ENCODE assay signal across 8 cellular contexts in the genomic region with DNA sequence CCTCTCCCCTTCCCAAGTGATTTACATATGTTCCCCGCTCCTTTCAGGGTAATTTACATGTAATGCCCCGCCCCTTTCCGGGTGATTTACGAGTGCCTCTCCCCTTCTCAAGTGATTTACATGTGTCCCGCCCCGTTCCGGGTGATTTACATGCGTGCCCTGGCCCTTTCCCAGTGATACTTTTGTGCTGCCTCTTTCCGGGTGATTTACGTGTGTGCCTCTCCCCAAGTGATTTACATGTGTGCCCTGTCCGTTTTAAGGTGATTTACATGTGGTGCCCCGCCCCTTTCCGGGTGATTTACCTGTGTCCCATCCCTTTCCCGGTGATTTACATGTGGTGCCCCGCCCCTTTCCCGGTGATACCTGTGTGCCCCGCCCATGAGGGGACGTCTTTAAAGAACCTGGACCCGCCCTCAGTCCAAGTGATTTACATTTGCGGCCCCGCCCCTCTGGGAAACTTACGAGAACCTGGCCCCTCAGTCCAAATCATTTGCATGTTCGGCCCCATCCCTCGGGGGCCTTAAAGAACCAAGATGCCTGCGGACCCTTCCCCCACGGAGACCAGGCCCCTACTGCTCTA. TPM values are rescaled to one million over a fixed set of nuclear protein-coding genes. Genes with fewer than 3 reads are reported as not detected.
DNase-seq lines count a peak whose midpoint lies in the region; TF ChIP-seq lines count a peak whose summit lies in the region.

No MANE protein-coding gene starts in this region.

- H3K9me3 ChIP-seq in H9 (ENCODE audit: control insufficient read depth, low read depth, low read length): no peaks in the 10 kb centered on the region
- H3K9me3 ChIP-seq in transverse colon: no peaks in the 10 kb centered on the region

- H3K4me1 Mint-ChIP-seq in H9 (peaks cover 7% of the 10 kb centered on the region in 2 experiments; a peak in 3 of 4 replicates), glutamatergic neuron (ENCODE audit: low read depth, unreplicated experiment) (peaks cover 3% of the 10 kb centered on the region), osteocyte (ENCODE audit: unreplicated experiment) (peaks cover 31% of the 10 kb centered on the region)
- H3K4me1 Mint-ChIP-seq in activated naive CD4-positive, alpha-beta T cell treated with anti-CD3 and anti-CD28 coated beads, Interleukin-2, amount 50 U/mL, for 24 hours: peaks cover 18% of the 10 kb centered on the region

- H3K9me3 Mint-ChIP-seq in H9 (0 out of 5 replicates have a peak, but pooled peaks cover 0 to 3% of the 10 kb centered on the region in 2 experiments), glutamatergic neuron (ENCODE audit: unreplicated experiment) (peaks cover 16% of the 10 kb centered on the region), osteocyte (ENCODE audit: unreplicated experiment) (no peaks in the 10 kb centered on the region)
- H3K9me3 Mint-ChIP-seq in activated naive CD4-positive, alpha-beta T cell treated with anti-CD3 and anti-CD28 coated beads, Interleukin-2, amount 50 U/mL, for 24 hours: no peaks in the 10 kb centered on the region

- H3K23me2 ChIP-seq in H9 (ENCODE audit: insufficient read length, low read depth, low read length, poor library complexity, severe bottlenecking): peaks cover 11% of the 10 kb centered on the region

- peak overlapping the region; percentile 26 to 72 (median 64) for H3K4me3 ChIP-seq in transverse colon

- intact Hi-C loops in transverse colon (cut with DNase I; ENCODE audit: low total_unique reads): no loop called here

- H3K36me3 ChIP-seq in transverse colon: peaks cover 0 to 17% (median 3%) of the 10 kb centered on the region in 4 donors

- no peaks in the 10 kb centered on the region for H4K20me1 ChIP-seq in H9 (ENCODE audit: control insufficient read depth, insufficient read depth, insufficient read length)

- no peak overlapping the region for H4K8ac ChIP-seq in H9 (replicated peaks; ENCODE audit: insufficient read length, low read depth, low read length)

- peak overlapping the region; percentile 90 for H3K18ac ChIP-seq in H9 (ENCODE audit: insufficient read length, low read depth, low read length)

- no peak overlapping the region for H2BK12ac ChIP-seq in H9 (ENCODE audit: insufficient read length, low read depth, low read length)

- peak overlapping the region; percentile 75 to 84 for H3K4me3 Mint-ChIP-seq in H9
- H3K4me3 Mint-ChIP-seq in activated naive CD4-positive, alpha-beta T cell treated with anti-CD3 and anti-CD28 coated beads, Interleukin-2, amount 50 U/mL, for 24 hours: peak overlapping the region; percentile 83
- H3K4me3 Mint-ChIP-seq in glutamatergic neuron (ENCODE audit: unreplicated experiment): peak overlapping the region; percentile 93
- H3K4me3 Mint-ChIP-seq in osteocyte (ENCODE audit: unreplicated experiment): peak overlapping the region; percentile 82

- H4K91ac ChIP-seq in H9 (ENCODE audit: insufficient read length, low read depth, low read length): no peak overlapping the region

- H3K79me1 ChIP-seq in H9 (ENCODE audit: insufficient read depth, low read depth, low read length, poor library complexity, severe bottlenecking): no peaks in the 10 kb centered on the region

- no peak overlapping the region for H2AFZ ChIP-seq in H9 (ENCODE audit: low read length)

- TF ChIP-seq EP300 in transverse colon (IDR thresholded peaks at IDR 0.05; ENCODE audit: low read depth): no peak

- H3K4me2 ChIP-seq in H9 (ENCODE audit: insufficient read depth, insufficient read length, low read length): peak overlapping the region; percentile 32

- H2BK15ac ChIP-seq in H9 (ENCODE audit: low read depth, low read length): no peak overlapping the region

- peak overlapping the region; percentile 47 for H3K27ac ChIP-seq in H9 (ENCODE audit: insufficient read length, low read depth, low read length)
- H3K27ac ChIP-seq in transverse colon: peak overlapping the region; percentile 96 to 99 (median 98)

- H2AK5ac ChIP-seq in H9 (ENCODE audit: insufficient read length, low read length): no peak overlapping the region

- H3K27ac Mint-ChIP-seq in H9 (peak overlapping the region; percentile 77 to 100 (median 99); a peak in 6 of 7 replicates), glutamatergic neuron (ENCODE audit: unreplicated experiment) (peak overlapping the region; percentile 88), osteocyte (ENCODE audit: unreplicated experiment) (peak overlapping the region; percentile 98)
- peak overlapping the region; percentile 88 for H3K27ac Mint-ChIP-seq in activated naive CD4-positive, alpha-beta T cell treated with anti-CD3 and anti-CD28 coated beads, Interleukin-2, amount 50 U/mL, for 24 hours

- no CpG with 5 or more reads among the region's 26 CpGs for WGBS in H9 (ENCODE audit: extremely low coverage, insufficient read length, low lambda C conversion rate)
- 1% methylated on average over 13 to 26 of the region's 26 CpGs for WGBS in transverse colon (ENCODE audit: low coverage in 1 of 2), 2 donors

- peak; percentile 94 for DNase-seq in G401 (ENCODE audit: low spot score)
- DNase-seq in H9: peak; percentile 99
- DNase-seq in M059J (ENCODE audit: low read depth): peak; percentile 94
- peak; percentile 54 for DNase-seq in SK-N-DZ (ENCODE audit: low spot score)
- peak; percentile 81 for DNase-seq in glutamatergic neuron
- DNase-seq in osteocyte (ENCODE audit: extremely low spot score, unreplicated experiment): no peak
- peak; percentile 97 for DNase-seq in transverse colon

- TF ChIP-seq CTCF in H9 (conservative IDR thresholded peaks at IDR 0.05): no peak
- TF ChIP-seq CTCF in glutamatergic neuron (IDR thresholded peaks at IDR 0.05; ENCODE audit: partially characterized antibody, unreplicated experiment): no peak
- TF ChIP-seq CTCF in osteocyte (IDR thresholded peaks at IDR 0.05): no peak
- no peak for TF ChIP-seq CTCF in transverse colon (IDR thresholded peaks at IDR 0.05)

- H2BK5ac ChIP-seq in H9 (ENCODE audit: insufficient read length, low read length): no peak overlapping the region

- no peak for TF ChIP-seq POLR2A in transverse colon (IDR thresholded peaks at IDR 0.05)

- H3K9ac ChIP-seq in H9 (ENCODE audit: extremely low read depth, insufficient read length, low read length): peak overlapping the region; percentile 23

- H3K27me3 ChIP-seq in H9 (ENCODE audit: insufficient read depth, low read length) (no peaks in the 10 kb centered on the region; the same call in 1 of the 2 replicates), transverse colon (no peaks in the 10 kb centered on the region)

- peak overlapping the region; percentile 86; the same call in 1 of the 2 replicates for H3K14ac ChIP-seq in H9 (ENCODE audit: insufficient read depth, low read length)

- no peak overlapping the region for H3K23ac ChIP-seq in H9 (ENCODE audit: insufficient read length, low read depth, low read length)

- H3K4ac ChIP-seq in H9 (ENCODE audit: low read depth, low read length): no peak overlapping the region

- in situ Hi-C loops in G401 (cut with HindIII; ENCODE audit: low sequenced_read_pairs) (no loop called here), transverse colon (cut with MboI; ENCODE audit: low pct_ligation_motif_present in 1 of 4, low pct_unique_long_range_greater_than_20kb in 1 of 4, low sequenced_read_pairs in 3 of 4) (no loop called here)

- H3T11ph ChIP-seq in H9 (ENCODE audit: low read length): no peak overlapping the region

- no peaks in the 10 kb centered on the region for H3K79me2 ChIP-seq in H9 (ENCODE audit: insufficient read depth, low read length)

- no peak overlapping the region for H2BK20ac ChIP-seq in H9 (ENCODE audit: low read depth, low read length, poor library complexity, severe bottlenecking)

- H3K36me3 Mint-ChIP-seq in H9 (ENCODE audit: insufficient read depth in 1 of 3, low read depth in 3 of 3) (peaks cover 8 to 24% (median 24%) of the 10 kb centered on the region in 3 experiments; a peak in 6 of 7 replicates), glutamatergic neuron (ENCODE audit: unreplicated experiment) (no peaks in the 10 kb centered on the region), osteocyte (ENCODE audit: unreplicated experiment) (peaks cover 10% of the 10 kb centered on the region)
- H3K36me3 Mint-ChIP-seq in activated naive CD4-positive, alpha-beta T cell treated with anti-CD3 and anti-CD28 coated beads, Interleukin-2, amount 50 U/mL, for 24 hours: peaks cover 3% of the 10 kb centered on the region

- H3K4me1 ChIP-seq in H9 (ENCODE audit: insufficient read depth, low read length) (no peaks in the 10 kb centered on the region), transverse colon (peaks cover 8 to 74% (median 47%) of the 10 kb centered on the region in 4 donors)

- H3K27me3 Mint-ChIP-seq in H9 (ENCODE audit: low read depth): peaks cover 29% of the 10 kb centered on the region
- no peaks in the 10 kb centered on the region for H3K27me3 Mint-ChIP-seq in activated naive CD4-positive, alpha-beta T cell treated with anti-CD3 and anti-CD28 coated beads, Interleukin-2, amount 50 U/mL, for 24 hours
- H3K27me3 Mint-ChIP-seq in glutamatergic neuron (ENCODE audit: unreplicated experiment): peaks cover 14% of the 10 kb centered on the region
- H3K27me3 Mint-ChIP-seq in osteocyte (ENCODE audit: unreplicated experiment): no peaks in the 10 kb centered on the region

- no peak overlapping the region for H3K56ac ChIP-seq in H9 (ENCODE audit: insufficient read length, low read depth, low read length)

- H4K5ac ChIP-seq in H9 (ENCODE audit: insufficient read length, low read depth, low read length): no peak overlapping the region

- H2BK120ac ChIP-seq in H9 (ENCODE audit: low read depth, low read length, poor library complexity, severe bottlenecking): peak overlapping the region; percentile 89

RNA-seq across cellular contexts. Expression of a gene that starts 0.6 kb away (rescaled TPM):
- 20.6 and 20.7 TPM in 2 replicates for total RNA-seq in G401 (2014; rRNA removed; shearing (Covaris generic))
- total RNA-seq in H9 (2021): 3.7 and 3.8 TPM in 2 replicates
- 1.2 and 2.0 TPM in 2 replicates for total RNA-seq in M059J (2014; rRNA removed; shearing (Covaris generic))
- 0.26 TPM in 1 of 2 replicates, not detected in the other for polyA plus RNA-seq in SK-N-DZ (2014; cell fraction: cytosol; rRNA removed)
- polyA plus RNA-seq in SK-N-DZ (2014; cell fraction: nucleus; rRNA removed): not detected in 2 replicates
- 4.7 TPM for total RNA-seq in glutamatergic neuron (ENCODE audit: unreplicated experiment)
- 11.0 and 11.1 TPM in 2 replicates for total RNA-seq in osteocyte
- total RNA-seq in transverse colon: 10 to 100 TPM in 3 of 4 donors, 1 to 10 TPM in 1; 1.1 to 16.5 (median 12.3) TPM

RNA-seq across cellular contexts. Expression of a gene that starts 9.0 kb away (rescaled TPM):
- 85.4 and 87.3 TPM in 2 replicates for total RNA-seq in G401 (2014; rRNA removed; shearing (Covaris generic))
- total RNA-seq in H9 (2021): 1.6 and 2.9 TPM in 2 replicates
- 0.25 TPM in 1 of 2 replicates, not detected in the other for total RNA-seq in M059J (2014; rRNA removed; shearing (Covaris generic))
- not detected in 2 replicates for polyA plus RNA-seq in SK-N-DZ (2014; cell fraction: cytosol; rRNA removed)
- polyA plus RNA-seq in SK-N-DZ (2014; cell fraction: nucleus; rRNA removed): not detected in 2 replicates
- total RNA-seq in glutamatergic neuron (ENCODE audit: unreplicated experiment): not detected
- total RNA-seq in osteocyte: 72.4 and 85.4 TPM in 2 replicates
- 100 to 1,000 TPM; 210 to 231 (median 214) TPM for total RNA-seq in transverse colon

RNA-seq across cellular contexts. Expression of a gene that starts 15.1 kb away (rescaled TPM):
- total RNA-seq in G401 (2014; rRNA removed; shearing (Covaris generic)): 5.3 and 12.4 TPM in 2 replicates
- total RNA-seq in H9 (2021) (133 and 148 TPM in 2 replicates), glutamatergic neuron (ENCODE audit: unreplicated experiment) (278 TPM), osteocyte (145 and 192 TPM in 2 replicates), transverse colon (1,000 to 10,000 TPM in 1 of 4 donors, 100 to 1,000 TPM in 3; 194 to 1,037 (median 566) TPM)
- 8.6 and 10.5 TPM in 2 replicates for total RNA-seq in M059J (2014; rRNA removed; shearing (Covaris generic))
- polyA plus RNA-seq in SK-N-DZ (2014; cell fraction: cytosol; rRNA removed): 19.1 and 29.0 TPM in 2 replicates
- 111 and 200 TPM in 2 replicates for polyA plus RNA-seq in SK-N-DZ (2014; cell fraction: nucleus; rRNA removed)

RNA-seq across cellular contexts. Expression of a gene that starts 38.5 kb away (rescaled TPM):
- total RNA-seq in G401 (2014; rRNA removed; shearing (Covaris generic)): not detected in 2 replicates
- total RNA-seq in H9 (2021): not detected in 2 replicates
- total RNA-seq in M059J (2014; rRNA removed; shearing (Covaris generic)): not detected in 2 replicates
- not detected in 2 replicates for polyA plus RNA-seq in SK-N-DZ (2014; cell fraction: cytosol; rRNA removed)
- not detected in 2 replicates for polyA plus RNA-seq in SK-N-DZ (2014; cell fraction: nucleus; rRNA removed)
- not detected for total RNA-seq in glutamatergic neuron (ENCODE audit: unreplicated experiment)
- total RNA-seq in osteocyte: not detected in 2 replicates
- total RNA-seq in transverse colon: 1 to 10 TPM in 1 of 4 donors, not detected in 3; 3.2 TPM

RNA-seq across cellular contexts. Expression of a gene that starts 48.9 kb away (rescaled TPM):
- 0.10 and 0.12 TPM in 2 replicates for total RNA-seq in G401 (2014; rRNA removed; shearing (Covaris generic))
- total RNA-seq in H9 (2021): 43.1 and 47.1 TPM in 2 replicates
- not detected in 2 replicates for total RNA-seq in M059J (2014; rRNA removed; shearing (Covaris generic))
- 0.68 TPM in 1 of 2 replicates, not detected in the other for polyA plus RNA-seq in SK-N-DZ (2014; cell fraction: cytosol; rRNA removed)
- polyA plus RNA-seq in SK-N-DZ (2014; cell fraction: nucleus; rRNA removed): not detected in 2 replicates
- 2.9 TPM for total RNA-seq in glutamatergic neuron (ENCODE audit: unreplicated experiment)
- not detected in 2 replicates for total RNA-seq in osteocyte
- total RNA-seq in transverse colon: 1 to 10 TPM; 1.1 to 7.5 (median 3.0) TPM

Comparison
In these comparisons a context has a peak if more than half of its experiments do, and no peak if none do; other contexts are left out.
1. RNA of a gene that starts 9.0 kb away (total RNA-seq): 210 to 231 TPM in transverse colon, 85.4 to 87.3 TPM in G401 and 72.4 to 85.4 TPM in osteocyte; 1.6 to 2.9 TPM in H9, 0.25 TPM in M059J and not detected in glutamatergic neuron (single experiment); every median in the first group is over 10 times any median in the second.
2. Peak in every context shown above with its lines, with median percentiles within 50 percentile points of each other: H3K27ac Mint-ChIP-seq and H3K4me3 Mint-ChIP-seq.